ENCODE assay signal across 8 cellular contexts in genomic region chr4:80266267-80266901, GRCh38. TPM values are rescaled to one million over a fixed set of nuclear protein-coding genes. Genes with fewer than 3 reads are reported as not detected.
DNase-seq lines count a peak whose midpoint lies in the region; ATAC-seq and TF ChIP-seq lines count a peak whose summit lies in the region.

Gene FGF5, plus strand, starts transcription at chr4:80266664. Its CDS starts 161 bp downstream, at chr4:80266825.

- H3K9ac ChIP-seq in endodermal cell (ENCODE audit: extremely low read depth, low read length, poor library complexity, severe bottlenecking) (no peak within 1 kb of the TSS), mucosa of rectum (ENCODE audit: low read depth in 1 of 2, low read length in 2 of 2) (no peak within 1 kb of the TSS)

- 0 to 1% methylated on average over 18 to 50 of the region's 50 CpGs for WGBS in endodermal cell (ENCODE audit: insufficient coverage in 1 of 2, insufficient read length in 1 of 2), 2 experiments

- H3K27ac Mint-ChIP-seq in T-helper 17 cell: no peak within 1 kb of the TSS
- H3K27ac Mint-ChIP-seq in endodermal cell: no peak within 1 kb of the TSS

- intact Hi-C loops in uterus (cut with DNase I; ENCODE audit: low total_unique reads): no loop called here

- H3K4me1 ChIP-seq in endodermal cell (ENCODE audit: control insufficient read depth, insufficient read depth, low read length) (peaks cover 12% of the 10 kb centered on the region), mucosa of rectum (ENCODE audit: control insufficient read depth in 2 of 2, insufficient read depth in 2 of 2, low read length in 2 of 2) (peaks cover 0 to 2% of the 10 kb centered on the region in 2 donors), uterus (no peaks in the 10 kb centered on the region)

- H3K4me1 Mint-ChIP-seq in T-helper 17 cell (peaks cover 31% of the 10 kb centered on the region), endodermal cell (peaks cover 48% of the 10 kb centered on the region)

- no peaks in the 10 kb centered on the region for H3K9me3 Mint-ChIP-seq in endodermal cell

- H3K36me3 Mint-ChIP-seq in T-helper 17 cell (ENCODE audit: low read depth) (peaks cover 7% of the 10 kb centered on the region), endodermal cell (ENCODE audit: low read depth) (no peaks in the 10 kb centered on the region)

- TF ChIP-seq POLR2A in uterus (IDR thresholded peaks at IDR 0.05): no peak

- H3K4me3 Mint-ChIP-seq in T-helper 17 cell (peak within 1 kb of the TSS; percentile 83), endodermal cell (peak within 1 kb of the TSS; percentile 68)

- no peak within 1 kb of the TSS for H3K27ac ChIP-seq in endodermal cell (ENCODE audit: low read depth, low read length)
- H3K27ac ChIP-seq in mucosa of rectum (ENCODE audit: low read depth in 2 of 2, low read length in 2 of 2): no peak within 1 kb of the TSS
- no peak within 1 kb of the TSS for H3K27ac ChIP-seq in uterus

- peak within 1 kb of the TSS; percentile 82 for H3K4me3 ChIP-seq in endodermal cell (ENCODE audit: low read length)
- H3K4me3 ChIP-seq in mucosa of rectum (ENCODE audit: low read length in 2 of 2): peak within 1 kb of the TSS; percentile 21 to 66
- H3K4me3 ChIP-seq in uterus: peak within 1 kb of the TSS; percentile 29 to 38

- ATAC-seq in T-helper 17 cell (peak; percentile 30), HG03521 (IDR thresholded peaks at IDR 0.05; ENCODE audit: unreplicated experiment) (no peak)

- H3K36me3 ChIP-seq in endodermal cell (ENCODE audit: control insufficient read depth, insufficient read depth, low read length) (no peaks in the 10 kb centered on the region), mucosa of rectum (ENCODE audit: control insufficient read depth in 2 of 2, insufficient read depth in 2 of 2, low read length in 2 of 2) (no peaks in the 10 kb centered on the region), uterus (no peaks in the 10 kb centered on the region)

- no peak for TF ChIP-seq CTCF in endodermal cell (conservative IDR thresholded peaks at IDR 0.05)
- no peak for TF ChIP-seq CTCF in uterus (IDR thresholded peaks at IDR 0.05)

- DNase-seq in NCI-H82 (lab: John Stamatoyannopoulos, UW) (peak; percentile 61), NCI-H82 treated with DMSO at 0.1 percent for 48 hours (lab: John Stamatoyannopoulos, UW; ENCODE audit: unreplicated experiment) (no peak), HS-5 (ENCODE audit: low read depth) (peak; percentile 78), T-helper 17 cell (no peak), endodermal cell (peak; percentile 83), uterus (peak; percentile 29 to 46)

- H3K27me3 Mint-ChIP-seq in T-helper 17 cell (peaks cover 89% of the 10 kb centered on the region), endodermal cell (ENCODE audit: insufficient read depth) (peaks cover 100% of the 10 kb centered on the region)

- H3K9me3 ChIP-seq in T-helper 17 cell (ENCODE audit: control insufficient read depth, low read length, poor library complexity, severe bottlenecking) (no peaks in the 10 kb centered on the region), endodermal cell (ENCODE audit: control insufficient read depth, low read length) (no peaks in the 10 kb centered on the region), mucosa of rectum (ENCODE audit: control insufficient read depth in 2 of 2, low read length in 2 of 2) (no peaks in the 10 kb centered on the region), uterus (no peaks in the 10 kb centered on the region)

- H3K27me3 ChIP-seq in endodermal cell (ENCODE audit: control insufficient read depth, insufficient read depth, low read length, poor library complexity, severe bottlenecking) (peaks cover 100% of the 10 kb centered on the region), mucosa of rectum (ENCODE audit: control insufficient read depth in 2 of 2, insufficient read depth in 2 of 2, low read length in 2 of 2) (peaks cover 31 to 41% of the 10 kb centered on the region in 2 donors), uterus (peaks cover 0 to 23% of the 10 kb centered on the region in 2 donors)

RNA-seq across cellular contexts. Expression of gene FGF5, which starts in this region (rescaled TPM):
- under 1 TPM; 0.05 to 0.08 TPM for total RNA-seq in T-helper 17 cell
- total RNA-seq in endodermal cell: 1 to 10 TPM in 1 of 2 donors, under 1 TPM in 1; 0.49 to 1.6 TPM
- polyA plus RNA-seq in endodermal cell (2013, experiment 1 of 2): not detected
- 0.08 TPM for polyA plus RNA-seq in endodermal cell (2013, experiment 2 of 2)
- under 1 TPM in 1 of 4 donors, not detected in 3; 0.15 TPM for total RNA-seq in uterus

Comparison
In these comparisons a context has a peak if more than half of its experiments do, and no peak if none do; other contexts are left out.
1. DNase-seq: peak in NCI-H82 (single experiment), HS-5 (single experiment) and endodermal cell (single experiment); none in NCI-H82 treated with DMSO at 0.1 percent for 48 hours (single experiment) and T-helper 17 cell (0 of 3).
2. Peak in ATAC-seq in T-helper 17 cell; RNA of the gene not detected or under 1 TPM.
3. Peak in DNase-seq and H3K4me3 ChIP-seq in uterus; RNA of the gene not detected or under 1 TPM.
4. Peak in every context shown above with its lines, with median percentiles within 50 percentile points of each other: H3K4me3 ChIP-seq.